In genomic region chr13:99606322-99607089, GRCh38 we compare ENCODE assay signal across 8 cellular contexts.
DNase-seq lines count a peak whose midpoint lies in the region; ATAC-seq and TF ChIP-seq lines count a peak whose summit lies in the region.

Gene CLYBL (plus strand): TSS chr13:99606690.

- peak; percentile 31 for TF ChIP-seq CTCF in neutrophil (IDR thresholded peaks at IDR 0.05)

- H3K4me3 ChIP-seq in neutrophil (ENCODE audit: low read depth in 1 of 2, low read length in 1 of 2) = peak within 1 kb of the TSS; percentile 66 to 76

- no peaks in the 10 kb centered on the region for H3K9me3 ChIP-seq in KOPT-K1 (ENCODE audit: insufficient read depth, low read length, poor library complexity, severe bottlenecking)
- no peaks in the 10 kb centered on the region for H3K9me3 ChIP-seq in neutrophil

- peak; percentile 75 for ATAC-seq in GM21825 (IDR thresholded peaks at IDR 0.05; ENCODE audit: unreplicated experiment)

- H3K4me1 ChIP-seq in neutrophil (ENCODE audit: control insufficient read depth in 1 of 2, insufficient read depth in 1 of 2, low read depth in 1 of 2, low read length in 1 of 2) = peaks cover 13 to 15% of the 10 kb centered on the region in 2 experiments

- H3K36me3 ChIP-seq in KOPT-K1 (ENCODE audit: insufficient read depth, low read length) = no peaks in the 10 kb centered on the region
- no peaks in the 10 kb centered on the region for H3K36me3 ChIP-seq in neutrophil

- H3K27ac ChIP-seq in KOPT-K1 (ENCODE audit: low read depth, low read length, poor library complexity, severe bottlenecking) = peak within 1 kb of the TSS; percentile 92
- peak within 1 kb of the TSS; percentile 52 for H3K27ac ChIP-seq in neutrophil

- peaks cover 7% of the 10 kb centered on the region for H3K27me3 ChIP-seq in neutrophil

- DNase-seq in EL (peak; percentile 79), SHP77 treated with DMSO at 0.1 percent for 48 hours (lab: John Stamatoyannopoulos, UW) (peak; percentile 67), foreskin melanocyte (peak; percentile 57), superior temporal gyrus (ENCODE audit: extremely low spot score) (peak; percentile 75)
- DNase-seq in activated naive CD4-positive, alpha-beta T cell (lab: John Stamatoyannopoulos, UW) = peak; percentile 86 to 92 (median 90)

Comparison
In these comparisons a context has a peak if more than half of its experiments do, and no peak if none do; other contexts are left out.
1. Peak in every context shown above with its lines: DNase-seq, ATAC-seq, H3K4me3 ChIP-seq and H3K27ac ChIP-seq.